In genomic region chr11:117523680-117524079, GRCh38 we compare ENCODE assay signal across 20 cellular contexts.
DNase-seq lines count a peak whose midpoint lies in the region; ATAC-seq and TF ChIP-seq lines count a peak whose summit lies in the region.
"Had no signal": no experiment of that assay in that cellular context is flagged by ENCODE, and none has a peak within 500 bp of the region (broad histone marks: within the 10 kb centered on the region; RNA-seq: fewer than 3 reads in every experiment).

No MANE protein-coding gene starts in this region.

- no peak overlapping the region for H3K4me3 ChIP-seq in brain microvascular endothelial cell (ENCODE audit: low read depth, low read length)
- H3K4me3 ChIP-seq in Caco-2 (ENCODE audit: low read depth, low read length), result no peak overlapping the region
- H3K4me3 ChIP-seq: GM12878, upper lobe of right lung had no signal

- no peak overlapping the region for H3K27ac ChIP-seq in brain microvascular endothelial cell
- H3K27ac ChIP-seq: upper lobe of right lung, VCaP had no signal

- H3K4me1 ChIP-seq in Caco-2, result peaks cover 17% of the 10 kb centered on the region

- BruUV-seq in Caco-2 (replicated peaks; lab: Mats Ljungman, UMichigan), result no TSS peak

- H3K4me1 Mint-ChIP-seq in nephron (peaks cover 36% of the 10 kb centered on the region), Caco-2 (ENCODE audit: low read depth, unreplicated experiment) (peaks cover 13% of the 10 kb centered on the region)
- H3K4me1 Mint-ChIP-seq: activated naive CD4-positive, alpha-beta T cell treated with anti-CD3 and anti-CD28 coated beads, Interleukin-2, amount 50 U/mL, for 24 hours had no signal

- in situ Hi-C loops in Caki2 (cut with HindIII; ENCODE audit: low pct_unique_long_range_greater_than_20kb, low sequenced_read_pairs), result no loop called here
- in situ Hi-C loops in brain microvascular endothelial cell (cut with HindIII; ENCODE audit: low pct_ligation_motif_present, low sequenced_read_pairs), result no loop called here

- TF ChIP-seq CTCF in brain microvascular endothelial cell (IDR thresholded peaks at IDR 0.05; ENCODE audit: low read depth, low read length, missing control alignments), result no peak
- no peak for TF ChIP-seq CTCF in nephron (IDR thresholded peaks at IDR 0.05; ENCODE audit: unreplicated experiment in 3 of 3)
- no peak for TF ChIP-seq CTCF in Caco-2 (IDR thresholded peaks at IDR 0.05; ENCODE audit: insufficient read depth in 1 of 2, low read depth in 1 of 2, low read length in 1 of 2, severe bottlenecking in 1 of 2, unreplicated experiment in 1 of 2)

- H3K9me3 Mint-ChIP-seq in nephron (no peaks in the 10 kb centered on the region), Caco-2 (ENCODE audit: unreplicated experiment) (no peaks in the 10 kb centered on the region)
- H3K9me3 Mint-ChIP-seq: activated naive CD4-positive, alpha-beta T cell treated with anti-CD3 and anti-CD28 coated beads, Interleukin-2, amount 50 U/mL, for 24 hours; dendritic cell treated with granulocyte-macrophage colony-stimulating factor and Interleukin-4, amounts not matched to agents 40 ng/mL and 50 ng/mL, for 4 days; stimulated activated naive CD8-positive, alpha-beta T cell treated with anti-CD3 and anti-CD28 coated beads, Interleukin-15, Interleukin-2, amounts not matched to agents 100 ng/mL and 50 ng/mL, for 24 hours had no signal

- H3K27ac Mint-ChIP-seq in nephron, result peak overlapping the region in 2 of 3 experiments; percentile 38 to 79
- no peak overlapping the region for H3K27ac Mint-ChIP-seq in Caco-2 (ENCODE audit: unreplicated experiment)
- H3K27ac Mint-ChIP-seq: activated naive CD4-positive, alpha-beta T cell treated with anti-CD3 and anti-CD28 coated beads, Interleukin-2, amount 50 U/mL, for 24 hours; dendritic cell treated with granulocyte-macrophage colony-stimulating factor and Interleukin-4, amounts not matched to agents 40 ng/mL and 50 ng/mL, for 4 days; stimulated activated naive CD8-positive, alpha-beta T cell treated with anti-CD3 and anti-CD28 coated beads, Interleukin-15, Interleukin-2, amounts not matched to agents 100 ng/mL and 50 ng/mL, for 24 hours had no signal

- POLR2A ChIA-PET in Caco-2 (lab: Charles Lee), result no interaction called here

- no peak overlapping the region for H3K4me3 Mint-ChIP-seq in nephron
- no peak overlapping the region for H3K4me3 Mint-ChIP-seq in Caco-2 (ENCODE audit: unreplicated experiment)
- H3K4me3 Mint-ChIP-seq: activated naive CD4-positive, alpha-beta T cell treated with anti-CD3 and anti-CD28 coated beads, Interleukin-2, amount 50 U/mL, for 24 hours; dendritic cell treated with granulocyte-macrophage colony-stimulating factor and Interleukin-4, amounts not matched to agents 40 ng/mL and 50 ng/mL, for 4 days; stimulated activated naive CD8-positive, alpha-beta T cell treated with anti-CD3 and anti-CD28 coated beads, Interleukin-15, Interleukin-2, amounts not matched to agents 100 ng/mL and 50 ng/mL, for 24 hours had no signal

- CTCF ChIA-PET in Caco-2 (lab: Charles Lee), result no interaction called here

- H3K27me3 ChIP-seq in brain microvascular endothelial cell (replicated peaks) (no peaks in the 10 kb centered on the region), Caco-2 (replicated peaks; ENCODE audit: control insufficient read depth, insufficient read depth, low read length) (no peaks in the 10 kb centered on the region)
- H3K27me3 ChIP-seq: upper lobe of right lung had no signal

- no peaks in the 10 kb centered on the region for H3K36me3 Mint-ChIP-seq in nephron (ENCODE audit: low read depth)
- no peaks in the 10 kb centered on the region for H3K36me3 Mint-ChIP-seq in Caco-2 (ENCODE audit: insufficient read depth, unreplicated experiment)
- H3K36me3 Mint-ChIP-seq: activated naive CD4-positive, alpha-beta T cell treated with anti-CD3 and anti-CD28 coated beads, Interleukin-2, amount 50 U/mL, for 24 hours had no signal

- H3K9me3 ChIP-seq in Caco-2, result no peaks in the 10 kb centered on the region
- H3K9me3 ChIP-seq: upper lobe of right lung had no signal

- H3K36me3 ChIP-seq in brain microvascular endothelial cell (replicated peaks) (no peaks in the 10 kb centered on the region), Caco-2 (ENCODE audit: control insufficient read depth, insufficient read depth, low read length) (no peaks in the 10 kb centered on the region)
- H3K36me3 ChIP-seq: upper lobe of right lung had no signal

- peaks cover 23% of the 10 kb centered on the region for H3K27me3 Mint-ChIP-seq in nephron (ENCODE audit: low read depth)
- H3K27me3 Mint-ChIP-seq in Caco-2 (ENCODE audit: insufficient read depth, unreplicated experiment), result peaks cover 6% of the 10 kb centered on the region
- H3K27me3 Mint-ChIP-seq: dendritic cell treated with granulocyte-macrophage colony-stimulating factor and Interleukin-4, amounts not matched to agents 40 ng/mL and 50 ng/mL, for 4 days; stimulated activated naive CD8-positive, alpha-beta T cell treated with anti-CD3 and anti-CD28 coated beads, Interleukin-15, Interleukin-2, amounts not matched to agents 100 ng/mL and 50 ng/mL, for 24 hours had no signal

- DNase-seq in Caki2 (ENCODE audit: low read depth), result peak; percentile 25
- DNase-seq in HT1080 (ENCODE audit: low read depth), result peak; percentile 42
- peak; percentile 38 for DNase-seq in brain microvascular endothelial cell
- DNase-seq in occipital lobe (lab: John Stamatoyannopoulos, UW), result no peak
- no peak for DNase-seq in Caco-2
- no peak for DNase-seq in anterior cingulate cortex (lab: John Stamatoyannopoulos, UW)
- DNase-seq: activated CD4-positive, alpha-beta T cell treated with anti-CD3 and anti-CD28 coated beads, Interleukin-2, amount 50 U/mL, for 4 hours; activated T-cell treated with anti-CD3 and anti-CD28 coated beads, Interleukin-2, amount 50 U/mL, for 1 hour; NCI-H187; stimulated activated CD4-positive, alpha-beta T cell treated with anti-CD3 and anti-CD28 coated beads, Interleukin-2, amount 100 ng/mL, for 24 hours; T-helper 1 cell; upper lobe of right lung had no signal

- no peak for ATAC-seq in GM18519 (IDR thresholded peaks at IDR 0.05; ENCODE audit: low FRiP score, unreplicated experiment)
- ATAC-seq: GM12878, Right ventricle myocardium inferior had no signal

- intact Hi-C loops in Caco-2 (cut with micrococcal nuclease; ENCODE audit: unreplicated experiment), result no loop called here

Comparison
In these comparisons a context has a peak if more than half of its experiments do, and no peak if none do; other contexts are left out.
1. DNase-seq: peak in Caki2 (single experiment), HT1080 (single experiment) and brain microvascular endothelial cell (single experiment); none in occipital lobe (single experiment), Caco-2 (0 of 2) and anterior cingulate cortex (0 of 58).